ENCODE assay signal across 18 cellular contexts in genomic region chr19:53002479-53002878, GRCh38. TPM values are rescaled to one million over a fixed set of nuclear protein-coding genes. Genes with fewer than 3 reads are reported as not detected.
DNase-seq lines count a peak whose midpoint lies in the region; ATAC-seq and TF ChIP-seq lines count a peak whose summit lies in the region.
"Had no signal": no experiment of that assay in that cellular context is flagged by ENCODE, and none has a peak within 500 bp of the region (broad histone marks: within the 10 kb centered on the region; RNA-seq: fewer than 3 reads in every experiment).

No MANE protein-coding gene starts in this region.

- peak overlapping the region; percentile 88 for H3K27ac Mint-ChIP-seq in endothelial cell (ENCODE audit: unreplicated experiment)
- no peak overlapping the region for H3K27ac Mint-ChIP-seq in activated naive CD4-positive, alpha-beta T cell treated with anti-CD3 and anti-CD28 coated beads, Interleukin-2, amount 10 ng/mL, durations not matched to agents 7 days and 5 days
- H3K27ac Mint-ChIP-seq: CD4-positive, CD25-positive, alpha-beta regulatory T cell; IgD-negative memory B cell had no signal

- TF ChIP-seq CTCF in endothelial cell (IDR thresholded peaks at IDR 0.05; ENCODE audit: unreplicated experiment) = no peak

- peak overlapping the region; percentile 35 for H3K27ac ChIP-seq in HUES48 (ENCODE audit: low read depth, low read length)
- H3K27ac ChIP-seq: BLaER1 treated with 17β-estradiol and CSF1 and Interleukin-3, amounts not matched to agents 10 nM and 100 nM had no signal

- no peak overlapping the region for H3K9ac ChIP-seq in HUES48 (ENCODE audit: low read depth, low read length)
- H3K9ac ChIP-seq: BLaER1 treated with 17β-estradiol and CSF1 and Interleukin-3, amounts not matched to agents 10 nM and 100 nM had no signal

- no peak overlapping the region for H3K4me3 ChIP-seq in HUES48 (ENCODE audit: low read depth, low read length)
- H3K4me3 ChIP-seq: BLaER1 treated with 17β-estradiol and CSF1 and Interleukin-3, amounts not matched to agents 10 nM and 100 nM had no signal

- DNase-seq in ELR (ENCODE audit: low read depth) = peak; percentile 34
- no peak for DNase-seq in endothelial cell (ENCODE audit: low spot score)
- DNase-seq in iris pigment epithelial cell (ENCODE audit: low read depth) = peak; percentile 10
- no peak for DNase-seq in anterior cingulate cortex (lab: John Stamatoyannopoulos, UW)
- DNase-seq in activated naive CD4-positive, alpha-beta T cell treated with anti-CD3 and anti-CD28 coated beads, Interleukin-2, amount 10 ng/mL, durations not matched to agents 7 days and 5 days = no peak
- DNase-seq: ACHN; Calu3; CD4-positive, CD25-positive, alpha-beta regulatory T cell; DMS 273 treated with DMSO at 0.1 percent for 48 hours; H7; KG1 had no signal

- peaks cover 2% of the 10 kb centered on the region for H3K4me1 Mint-ChIP-seq in endothelial cell (ENCODE audit: unreplicated experiment)
- no peaks in the 10 kb centered on the region for H3K4me1 Mint-ChIP-seq in activated naive CD4-positive, alpha-beta T cell treated with anti-CD3 and anti-CD28 coated beads, Interleukin-2, amount 10 ng/mL, durations not matched to agents 7 days and 5 days

- peaks cover 4% of the 10 kb centered on the region; the same call in 1 of the 2 replicates for H3K4me1 ChIP-seq in HUES48 (ENCODE audit: control insufficient read depth, insufficient read depth, low read length)

- H3K9me3 ChIP-seq in HUES48 (ENCODE audit: control insufficient read depth, insufficient read depth, low read length) = no peaks in the 10 kb centered on the region; the same call in 1 of the 2 replicates

- ATAC-seq in GM18517 (IDR thresholded peaks at IDR 0.05; ENCODE audit: unreplicated experiment) (no peak), HG03354 (IDR thresholded peaks at IDR 0.05; ENCODE audit: poor library complexity, severe bottlenecking, unreplicated experiment) (no peak)

- CTCF ChIA-PET in activated naive CD4-positive, alpha-beta T cell treated with anti-CD3 and anti-CD28 coated beads, Interleukin-2, amount 10 ng/mL, durations not matched to agents 7 days and 5 days (lab: Charles Lee) = no interaction called here

- H3K27me3 Mint-ChIP-seq in endothelial cell (ENCODE audit: unreplicated experiment) = peaks cover 5% of the 10 kb centered on the region
- H3K27me3 Mint-ChIP-seq in activated naive CD4-positive, alpha-beta T cell treated with anti-CD3 and anti-CD28 coated beads, Interleukin-2, amount 10 ng/mL, durations not matched to agents 7 days and 5 days = no peaks in the 10 kb centered on the region
- H3K27me3 Mint-ChIP-seq: CD4-positive, CD25-positive, alpha-beta regulatory T cell had no signal

- H3K9me3 Mint-ChIP-seq in endothelial cell (ENCODE audit: unreplicated experiment) = no peaks in the 10 kb centered on the region
- peaks cover 38% of the 10 kb centered on the region for H3K9me3 Mint-ChIP-seq in activated naive CD4-positive, alpha-beta T cell treated with anti-CD3 and anti-CD28 coated beads, Interleukin-2, amount 10 ng/mL, durations not matched to agents 7 days and 5 days

- 0 out of 2 replicates have a peak, but pooled peaks cover 3% of the 10 kb centered on the region for H3K27me3 ChIP-seq in HUES48 (ENCODE audit: control insufficient read depth, insufficient read depth, low read length)
- H3K27me3 ChIP-seq: BLaER1 treated with 17β-estradiol and CSF1 and Interleukin-3, amounts not matched to agents 10 nM and 100 nM had no signal

- H3K36me3 ChIP-seq in HUES48 (ENCODE audit: control insufficient read depth, insufficient read depth, low read length) = no peaks in the 10 kb centered on the region
- H3K36me3 ChIP-seq: BLaER1 treated with 17β-estradiol and CSF1 and Interleukin-3, amounts not matched to agents 10 nM and 100 nM had no signal

- no peak overlapping the region for H3K4me3 Mint-ChIP-seq in endothelial cell (ENCODE audit: unreplicated experiment)
- no peak overlapping the region for H3K4me3 Mint-ChIP-seq in activated naive CD4-positive, alpha-beta T cell treated with anti-CD3 and anti-CD28 coated beads, Interleukin-2, amount 10 ng/mL, durations not matched to agents 7 days and 5 days
- H3K4me3 Mint-ChIP-seq: CD4-positive, CD25-positive, alpha-beta regulatory T cell; IgD-negative memory B cell had no signal

- peaks cover 3% of the 10 kb centered on the region for H3K36me3 Mint-ChIP-seq in endothelial cell (ENCODE audit: low read depth, unreplicated experiment)
- peaks cover 3% of the 10 kb centered on the region for H3K36me3 Mint-ChIP-seq in activated naive CD4-positive, alpha-beta T cell treated with anti-CD3 and anti-CD28 coated beads, Interleukin-2, amount 10 ng/mL, durations not matched to agents 7 days and 5 days
- H3K36me3 Mint-ChIP-seq: CD4-positive, CD25-positive, alpha-beta regulatory T cell; IgD-negative memory B cell had no signal

RNA-seq across cellular contexts. Expression of gene ERVV-1, which starts 11.2 kb away (rescaled TPM):
- total RNA-seq in endothelial cell (ENCODE audit: unreplicated experiment) = not detected
- total RNA-seq: A172; Calu3; CD4-positive, CD25-positive, alpha-beta regulatory T cell; Daoy had no signal

RNA-seq across cellular contexts. Expression of gene ZNF816, which starts 39.8 kb away (rescaled TPM):
- total RNA-seq in endothelial cell (ENCODE audit: unreplicated experiment) = 16.5 TPM

RNA-seq across cellular contexts. Expression of gene ERVV-2, which starts 42.1 kb away (rescaled TPM):
- total RNA-seq in endothelial cell (ENCODE audit: unreplicated experiment) = not detected
- total RNA-seq: A172; Calu3; CD4-positive, CD25-positive, alpha-beta regulatory T cell; Daoy had no signal

Comparison
In these comparisons a context has a peak if more than half of its experiments do, and no peak if none do; other contexts are left out.
1. DNase-seq: peak in ELR (single experiment) and iris pigment epithelial cell (single experiment); none in endothelial cell (single experiment), anterior cingulate cortex (0 of 58) and activated naive CD4-positive, alpha-beta T cell treated with anti-CD3 and anti-CD28 coated beads, Interleukin-2, amount 10 ng/mL, durations not matched to agents 7 days and 5 days (single experiment).